Comparison of ENCODE assay signal across 23 cellular contexts in the genomic region with DNA sequence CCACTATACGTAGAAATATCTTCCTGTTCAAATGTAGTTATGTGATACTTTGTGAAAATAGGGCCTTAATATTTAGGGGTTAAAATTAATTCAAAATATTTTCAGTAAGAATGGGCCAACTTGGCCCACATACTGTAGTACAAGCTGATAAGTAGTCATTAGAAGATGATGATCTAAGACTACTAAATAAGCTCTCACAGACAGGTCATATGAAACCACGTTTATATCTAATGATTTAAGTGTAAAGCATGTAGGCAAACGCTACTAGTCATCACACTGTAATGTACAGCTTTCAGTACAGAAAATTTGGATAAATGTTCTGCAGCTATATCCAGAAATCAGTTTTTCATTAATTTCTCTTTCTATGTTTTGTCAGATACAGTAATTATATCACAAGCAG.
"Had no signal": no experiment of that assay in that cellular context is flagged by ENCODE, and none has a peak within 500 bp of the region (broad histone marks: within the 10 kb centered on the region; RNA-seq: fewer than 3 reads in every experiment).

No MANE protein-coding gene starts in this region.

- H3K9ac ChIP-seq: parathyroid adenoma had no signal

- ATAC-seq: heart left ventricle; left lobe of liver; naive thymus-derived CD4-positive, alpha-beta T cell; sciatic nerve; upper lobe of right lung had no signal

- H3K36me3 ChIP-seq: esophagus squamous epithelium, heart left ventricle, prostate gland, tibial nerve, upper lobe of right lung, vagina had no signal

- H3K4me3 ChIP-seq: esophagus squamous epithelium, heart left ventricle, prostate gland, skin epidermis, testis, tibial nerve, upper lobe of right lung, vagina had no signal

- FAIRE-seq: frontal cortex, islet of Langerhans had no signal

- H3K4me1 ChIP-seq: esophagus squamous epithelium, parathyroid adenoma, prostate gland, testis, upper lobe of right lung had no signal

- H3K27me3 ChIP-seq: esophagus squamous epithelium, heart left ventricle, testis, tibial nerve, upper lobe of right lung, vagina had no signal

- H3K9me3 ChIP-seq: esophagus squamous epithelium, prostate gland, testis, tibial nerve, upper lobe of right lung, vagina had no signal

- DNase-seq: dermis blood vessel endothelial cell; esophagus squamous epithelium; heart left ventricle; hippocampal formation; mammary epithelial cell; naive thymus-derived CD4-positive, alpha-beta T cell; nephron progenitor cell; retina; stimulated activated CD4-positive, alpha-beta T cell treated with anti-CD3 and anti-CD28 coated beads, Interleukin-2, amount 100 ng/mL, for 24 hours; stimulated activated CD4-positive, alpha-beta T cell treated with anti-CD3 and anti-CD28 coated beads, Interleukin-4, amount 100 ng/mL, for 4 hours; stimulated activated naive B cell treated with anti-CD40 and anti-IgM and Interleukin-4, amounts not matched to agents 10 μg/mL and 1 μg/mL and 100 μg/mL, for 72 hours; stimulated activated naive CD8-positive, alpha-beta T cell treated with anti-CD3 and anti-CD28 coated beads, Interleukin-15, amount 100 ng/mL, for 72 hours; testis; upper lobe of right lung had no signal

- H3K27ac ChIP-seq: esophagus squamous epithelium, heart left ventricle, parathyroid adenoma, prostate gland, skin epidermis, testis, tibial nerve, upper lobe of right lung, vagina had no signal
